In genomic region chr6:36769676-36770499, GRCh38 we compare ENCODE assay signal across 9 cellular contexts.
DNase-seq lines count a peak whose midpoint lies in the region; ATAC-seq and TF ChIP-seq lines count a peak whose summit lies in the region.
"Had no signal": no experiment of that assay in that cellular context is flagged by ENCODE, and none has a peak within 500 bp of the region (broad histone marks: within the 10 kb centered on the region; RNA-seq: fewer than 3 reads in every experiment).

No MANE protein-coding gene starts in this region.

- peak overlapping the region; percentile 61 for H3K4me3 Mint-ChIP-seq in activated T-helper 1 cell treated with anti-CD3 and anti-CD28 coated beads, Interleukin-12 subunit alpha, Interleukin-12 subunit beta, Interleukin-2, Interleukin-4 antibody, amounts not matched to agents 30 ng/mL and 10 ng/mL and 1 ng/mL, durations not matched to agents 14 hours and 24 hours and 36 hours

- no peak overlapping the region for H3K27ac ChIP-seq in BLaER1
- peak overlapping the region; percentile 72 for H3K27ac ChIP-seq in KOPT-K1 (ENCODE audit: low read depth, low read length, poor library complexity, severe bottlenecking)
- H3K27ac ChIP-seq in right cardiac atrium (ENCODE audit: low read length) = peak overlapping the region; percentile 16
- H3K27ac ChIP-seq in transverse colon = peak overlapping the region in 1 of 4 donors; percentile 22

- H3K27me3 ChIP-seq in BLaER1 = 0 out of 2 replicates have a peak, but pooled peaks cover 3% of the 10 kb centered on the region
- no peaks in the 10 kb centered on the region for H3K27me3 ChIP-seq in right cardiac atrium (ENCODE audit: control insufficient read depth, insufficient read depth)
- H3K27me3 ChIP-seq in transverse colon = no peaks in the 10 kb centered on the region

- H3K9me3 ChIP-seq in BLaER1 (no peaks in the 10 kb centered on the region), KOPT-K1 (ENCODE audit: insufficient read depth, low read length, poor library complexity, severe bottlenecking) (no peaks in the 10 kb centered on the region), right cardiac atrium (ENCODE audit: control insufficient read depth, low read length) (no peaks in the 10 kb centered on the region), transverse colon (no peaks in the 10 kb centered on the region)

- peaks cover 45% of the 10 kb centered on the region for H3K4me1 Mint-ChIP-seq in activated T-helper 1 cell treated with anti-CD3 and anti-CD28 coated beads, Interleukin-12 subunit alpha, Interleukin-12 subunit beta, Interleukin-2, Interleukin-4 antibody, amounts not matched to agents 30 ng/mL and 10 ng/mL and 1 ng/mL, durations not matched to agents 14 hours and 24 hours and 36 hours (ENCODE audit: low read depth)

- DNase-seq in activated T-helper 1 cell treated with anti-CD3 and anti-CD28 coated beads, Interleukin-12 subunit alpha, Interleukin-12 subunit beta, Interleukin-2, Interleukin-4 antibody, amounts not matched to agents 30 ng/mL and 10 ng/mL and 1 ng/mL, durations not matched to agents 14 hours and 24 hours and 36 hours (ENCODE audit: low spot score) = peak; percentile 31
- DNase-seq in right cardiac atrium = no peak
- DNase-seq in NCI-H2171 (lab: John Stamatoyannopoulos, UW) = no peak
- DNase-seq in transverse colon = no peak
- no peak for DNase-seq in NOMO-1 treated with dmso at 0.1 percent for 144 hours (lab: John Stamatoyannopoulos, UW; ENCODE audit: unreplicated experiment)
- DNase-seq: NCI-H1417 treated with DMSO at 0.1 percent for 48 hours had no signal

- H3K9ac ChIP-seq in BLaER1 = no peak overlapping the region

- peak overlapping the region; percentile 97 for H3K4me2 ChIP-seq in BLaER1

- ATAC-seq in right cardiac atrium = no peak
- no peak for ATAC-seq in GM18520 (IDR thresholded peaks at IDR 0.05; ENCODE audit: unreplicated experiment)

- peaks cover 3% of the 10 kb centered on the region for H3K27me3 Mint-ChIP-seq in activated T-helper 1 cell treated with anti-CD3 and anti-CD28 coated beads, Interleukin-12 subunit alpha, Interleukin-12 subunit beta, Interleukin-2, Interleukin-4 antibody, amounts not matched to agents 30 ng/mL and 10 ng/mL and 1 ng/mL, durations not matched to agents 14 hours and 24 hours and 36 hours (ENCODE audit: insufficient read depth)

- no peak for TF ChIP-seq EP300 in transverse colon (IDR thresholded peaks at IDR 0.05; ENCODE audit: low read depth)

- H3K27ac Mint-ChIP-seq in activated T-helper 1 cell treated with anti-CD3 and anti-CD28 coated beads, Interleukin-12 subunit alpha, Interleukin-12 subunit beta, Interleukin-2, Interleukin-4 antibody, amounts not matched to agents 30 ng/mL and 10 ng/mL and 1 ng/mL, durations not matched to agents 14 hours and 24 hours and 36 hours = peak overlapping the region; percentile 90

- peaks cover 11% of the 10 kb centered on the region for H4K20me1 ChIP-seq in BLaER1

- no peak for TF ChIP-seq POLR2A in transverse colon (IDR thresholded peaks at IDR 0.05)

- H3K4me1 ChIP-seq in BLaER1 (peaks cover 94% of the 10 kb centered on the region), right cardiac atrium (ENCODE audit: control insufficient read depth, insufficient read depth, low read length) (no peaks in the 10 kb centered on the region), transverse colon (peaks cover 0 to 28% (median 2%) of the 10 kb centered on the region in 4 donors)

- peak overlapping the region; percentile 40 for H3K4me3 ChIP-seq in BLaER1
- no peak overlapping the region for H3K4me3 ChIP-seq in right cardiac atrium (ENCODE audit: low read length)
- no peak overlapping the region for H3K4me3 ChIP-seq in transverse colon

- H3K36me3 ChIP-seq in BLaER1 = no peaks in the 10 kb centered on the region
- no peaks in the 10 kb centered on the region for H3K36me3 ChIP-seq in KOPT-K1 (ENCODE audit: insufficient read depth, low read length)
- no peaks in the 10 kb centered on the region for H3K36me3 ChIP-seq in transverse colon

- no peak for TF ChIP-seq CTCF in transverse colon (IDR thresholded peaks at IDR 0.05)

- in situ Hi-C loops in transverse colon (cut with MboI; ENCODE audit: low pct_ligation_motif_present in 1 of 4, low pct_unique_long_range_greater_than_20kb in 1 of 4, low sequenced_read_pairs in 3 of 4) = loop anchor here (5.0 to 25.0 kb wide), 7 partner anchors 72 to 442 kb away; partner anchors contain the start of gene FGD2 (in 1 of the 4)

- H3K36me3 Mint-ChIP-seq in activated T-helper 1 cell treated with anti-CD3 and anti-CD28 coated beads, Interleukin-12 subunit alpha, Interleukin-12 subunit beta, Interleukin-2, Interleukin-4 antibody, amounts not matched to agents 30 ng/mL and 10 ng/mL and 1 ng/mL, durations not matched to agents 14 hours and 24 hours and 36 hours (ENCODE audit: low read depth) = peaks cover 2% of the 10 kb centered on the region

- no peaks in the 10 kb centered on the region for H3K9me3 Mint-ChIP-seq in activated T-helper 1 cell treated with anti-CD3 and anti-CD28 coated beads, Interleukin-12 subunit alpha, Interleukin-12 subunit beta, Interleukin-2, Interleukin-4 antibody, amounts not matched to agents 30 ng/mL and 10 ng/mL and 1 ng/mL, durations not matched to agents 14 hours and 24 hours and 36 hours

- intact Hi-C loops in activated T-helper 1 cell treated with anti-CD3 and anti-CD28 coated beads, Interleukin-12 subunit alpha, Interleukin-12 subunit beta, Interleukin-2, Interleukin-4 antibody, amounts not matched to agents 30 ng/mL and 10 ng/mL and 1 ng/mL, durations not matched to agents 14 hours and 24 hours and 36 hours (cut with micrococcal nuclease) = loop anchor here (1.0 kb wide), 1 partner anchor 15 kb away; no protein-coding TSS in a partner anchor
- intact Hi-C loops in right cardiac atrium (cut with DNase I) (loop anchor here (5.0 to 10.0 kb wide), 6 partner anchors 62 to 445 kb away; partner anchors contain the start of genes CPNE5 (in 1 of the 4) and MTCH1 (in 1 of the 4)), transverse colon (cut with DNase I; ENCODE audit: low total_unique reads) (loop anchor here (5.0 kb wide), 1 partner anchor 77 kb away; no protein-coding TSS in a partner anchor)

- WGBS in right cardiac atrium = 66% methylated on average over 18 of the region's 18 CpGs
- WGBS in transverse colon (ENCODE audit: low coverage in 1 of 2), 2 donors = 17 to 74% methylated on average over 7 to 18 of the region's 18 CpGs
